In the genomic region with DNA sequence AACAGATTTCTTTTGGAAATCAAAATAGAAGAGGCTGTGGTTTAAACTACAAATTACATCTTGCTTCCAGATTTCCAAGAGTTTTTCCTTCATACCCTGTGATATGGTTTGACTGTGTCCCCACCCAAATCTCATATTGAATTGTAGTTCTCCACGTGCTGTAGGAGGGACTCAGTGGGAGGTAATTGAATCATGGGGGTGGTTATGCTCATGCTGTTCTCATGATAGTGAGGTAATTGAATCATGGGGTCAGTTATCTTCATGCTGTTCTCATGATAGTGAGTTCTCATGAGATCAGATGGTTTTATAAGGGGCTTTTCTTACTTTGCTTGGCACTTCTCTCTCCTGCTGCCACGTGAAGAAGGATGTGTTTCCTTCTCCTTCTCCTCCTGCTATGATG, we compare ENCODE assay signal across 19 cellular contexts.
DNase-seq lines count a peak whose midpoint lies in the region; ATAC-seq and TF ChIP-seq lines count a peak whose summit lies in the region.
"Had no signal": no experiment of that assay in that cellular context is flagged by ENCODE, and none has a peak within 500 bp of the region (broad histone marks: within the 10 kb centered on the region; RNA-seq: fewer than 3 reads in every experiment).

No MANE protein-coding gene starts in this region.

- no peak overlapping the region for H3K9ac ChIP-seq in mesendoderm (ENCODE audit: low read length)
- H3K9ac ChIP-seq: BLaER1 had no signal

- WGBS in mesendoderm (ENCODE audit: extremely low coverage, insufficient coverage, low lambda C conversion rate): no CpG with 5 or more reads among the region's 2 CpGs

- H3K27me3 ChIP-seq in cardiac muscle cell (no peaks in the 10 kb centered on the region), mesendoderm (ENCODE audit: insufficient read depth, low read length, poor library complexity) (no peaks in the 10 kb centered on the region)
- H3K27me3 ChIP-seq: BLaER1 had no signal

- no peak overlapping the region for H4K8ac ChIP-seq in mesendoderm (ENCODE audit: low read depth, low read length)

- no peak overlapping the region for H3K18ac ChIP-seq in mesendoderm (ENCODE audit: low read length)

- no peak for DNase-seq in cardiac muscle cell (ENCODE audit: low read depth in 1 of 2, low spot score in 1 of 2)
- no peak for DNase-seq in Right ventricle myocardium superior
- peak; percentile 69 for DNase-seq in SK-N-DZ (ENCODE audit: low spot score)
- DNase-seq in mesendoderm: peak; percentile 47
- DNase-seq in cerebellar cortex (ENCODE audit: low spot score): no peak
- DNase-seq in COLO829 (ENCODE audit: low spot score): no peak
- DNase-seq: CD4-positive, CD25-positive, alpha-beta regulatory T cell; CD8-positive, alpha-beta T cell; DMS 273 treated with DMSO at 0.1 percent for 48 hours; DMS79; EL; GDM1; GOT3 had no signal

- no peak overlapping the region for H3K4me2 ChIP-seq in mesendoderm (ENCODE audit: low read length)
- H3K4me2 ChIP-seq: BLaER1 had no signal

- H3K9me3 ChIP-seq in cardiac muscle cell (ENCODE audit: low read depth): no peaks in the 10 kb centered on the region
- H3K9me3 ChIP-seq: BLaER1 had no signal

- H3K4me3 ChIP-seq in cardiac muscle cell: no peak overlapping the region
- no peak overlapping the region for H3K4me3 ChIP-seq in mesendoderm (ENCODE audit: low read length)
- H3K4me3 ChIP-seq: BLaER1, GM12878, HAP-1 had no signal

- H3K56ac ChIP-seq in mesendoderm (ENCODE audit: low read length): no peak overlapping the region

- no peak overlapping the region for H3K23ac ChIP-seq in mesendoderm (ENCODE audit: low read length)

- H2BK120ac ChIP-seq in mesendoderm (ENCODE audit: low read depth, low read length): no peak overlapping the region

- no peak overlapping the region for H3K4ac ChIP-seq in mesendoderm (ENCODE audit: low read depth, low read length)

- no peak overlapping the region for H2BK5ac ChIP-seq in mesendoderm (ENCODE audit: low read length)

- no peaks in the 10 kb centered on the region for H3K79me1 ChIP-seq in mesendoderm (ENCODE audit: low read length)

- intact Hi-C loops in Right ventricle myocardium superior (cut with DNase I): no loop called here

- no peaks in the 10 kb centered on the region for H3K79me2 ChIP-seq in mesendoderm (ENCODE audit: control insufficient read depth, insufficient read depth, low read length)

- no peaks in the 10 kb centered on the region for H3K36me3 ChIP-seq in cardiac muscle cell
- H3K36me3 ChIP-seq in mesendoderm (ENCODE audit: control insufficient read depth, insufficient read depth, low read length): no peaks in the 10 kb centered on the region
- H3K36me3 ChIP-seq: BLaER1, HAP-1 had no signal

- no peak overlapping the region for H4K5ac ChIP-seq in mesendoderm (ENCODE audit: low read length)

- H3K4me1 ChIP-seq in cardiac muscle cell (ENCODE audit: low read depth) (peaks cover 14% of the 10 kb centered on the region), mesendoderm (ENCODE audit: control insufficient read depth, low read depth, low read length) (no peaks in the 10 kb centered on the region)
- H3K4me1 ChIP-seq: BLaER1, HAP-1 had no signal

- no peak overlapping the region for H2AK5ac ChIP-seq in mesendoderm (ENCODE audit: low read length)

- ATAC-seq in Right ventricle myocardium superior (ENCODE audit: poor library complexity) (no peak), GM18870 (IDR thresholded peaks at IDR 0.05; ENCODE audit: unreplicated experiment) (no peak)
- ATAC-seq: CD8-positive, alpha-beta T cell; GM12878 had no signal

- H3K27ac ChIP-seq in cardiac muscle cell (peak overlapping the region; percentile 75), mesendoderm (ENCODE audit: low read depth, low read length) (no peak overlapping the region)
- H3K27ac ChIP-seq: 22Rv1, BLaER1, C4-2B had no signal

- TF ChIP-seq CTCF in cardiac muscle cell (IDR thresholded peaks at IDR 0.05; ENCODE audit: low read depth, low read length): no peak

- H2BK15ac ChIP-seq in mesendoderm (replicated peaks; ENCODE audit: low read depth): no peak overlapping the region

Comparison
In these comparisons a context has a peak if more than half of its experiments do, and no peak if none do; other contexts are left out.
1. DNase-seq: peak in SK-N-DZ (single experiment) and mesendoderm (single experiment); none in cardiac muscle cell (0 of 2), Right ventricle myocardium superior (single experiment), cerebellar cortex (single experiment) and COLO829 (single experiment).